Comparison of ENCODE assay signal across 25 cellular contexts in genomic region chr5:25701936-25702335, GRCh38.
DNase-seq lines count a peak whose midpoint lies in the region; ATAC-seq and TF ChIP-seq lines count a peak whose summit lies in the region.
"Had no signal": no experiment of that assay in that cellular context is flagged by ENCODE, and none has a peak within 500 bp of the region (broad histone marks: within the 10 kb centered on the region; RNA-seq: fewer than 3 reads in every experiment).

No MANE protein-coding gene starts in this region.

- H3K27me3 ChIP-seq in Karpas-422 (ENCODE audit: low read length), result no peaks in the 10 kb centered on the region
- H3K27me3 ChIP-seq in right lobe of liver, result no peaks in the 10 kb centered on the region
- H3K27me3 ChIP-seq: BE2C had no signal

- no peaks in the 10 kb centered on the region for H3K79me2 ChIP-seq in Karpas-422 (ENCODE audit: low read length)

- no peak overlapping the region for H3K9ac ChIP-seq in Karpas-422 (ENCODE audit: low read length)
- H3K9ac ChIP-seq: GM23248, KMS-11 had no signal

- peak in 3 of 4 donors; percentile 27 to 40 (median 33) for TF ChIP-seq CTCF in right lobe of liver (IDR thresholded peaks at IDR 0.05)

- H4K20me1 ChIP-seq in Karpas-422 (ENCODE audit: insufficient read depth, low read depth, low read length), result no peaks in the 10 kb centered on the region

- WGBS in right lobe of liver (ENCODE audit: insufficient coverage, low coverage, low lambda C conversion rate, missing lambda C conversion rate), result 32% methylated on average over 4 of the region's 4 CpGs

- peak; percentile 4 for DNase-seq in DMS153 (lab: John Stamatoyannopoulos, UW)
- DNase-seq in DMS153 treated with DMSO at 0.1 percent for 48 hours (lab: John Stamatoyannopoulos, UW; ENCODE audit: unreplicated experiment), result no peak
- DNase-seq in DMS53 (lab: John Stamatoyannopoulos, UW), result peak; percentile 44
- DNase-seq in Karpas-422, result no peak
- DNase-seq in right lobe of liver, result no peak
- no peak for DNase-seq in stimulated activated naive CD4-positive, alpha-beta T cell treated with Interleukin-2 at 50 U/mL for 16 hours (lab: John Stamatoyannopoulos, UW)
- no peak for DNase-seq in substantia nigra (lab: John Stamatoyannopoulos, UW)
- DNase-seq in NCI-H1694 (lab: John Stamatoyannopoulos, UW), result no peak
- DNase-seq: ACHN, BE2C, Calu3, GM23248, HCEC 1CT, NCI-H1105, NCI-H1436 treated with DMSO at 0.1 percent for 48 hours, NCI-H1930, NCI-H2171 treated with DMSO at 0.1 percent for 48 hours, NCI-H345, NCI-H510A treated with DMSO at 0.1 percent for 48 hours, NCI-H82, SHP77 treated with DMSO at 0.1 percent for 48 hours had no signal

- ATAC-seq in right lobe of liver, result peak; percentile 74 to 94 (median 78)
- ATAC-seq: Panc1 had no signal

- H3K4me2 ChIP-seq in Karpas-422 (ENCODE audit: low read depth, low read length, poor library complexity, severe bottlenecking), result no peak overlapping the region
- H3K4me2 ChIP-seq: KMS-11 had no signal

- H3K9me2 ChIP-seq in Karpas-422 (replicated peaks; ENCODE audit: insufficient read depth, low read length), result no peaks in the 10 kb centered on the region

- H3K36me3 ChIP-seq in Karpas-422 (ENCODE audit: insufficient read depth, low read length) (peaks cover 2% of the 10 kb centered on the region; the same call in 1 of the 2 replicates), right lobe of liver (no peaks in the 10 kb centered on the region)
- H3K36me3 ChIP-seq: BE2C had no signal

- H3K4me3 ChIP-seq in Karpas-422 (ENCODE audit: low read length) (no peak overlapping the region), right lobe of liver (no peak overlapping the region)
- H3K4me3 ChIP-seq: GM23248, SK-N-MC had no signal

- H2AFZ ChIP-seq in Karpas-422 (ENCODE audit: low read length), result peak overlapping the region; percentile 83
- H2AFZ ChIP-seq: GM23248 had no signal

- H3K27ac ChIP-seq in Karpas-422 (ENCODE audit: low read length) (no peak overlapping the region), right lobe of liver (no peak overlapping the region), substantia nigra (ENCODE audit: low read depth, low read length, poor library complexity, severe bottlenecking) (no peak overlapping the region)
- H3K27ac ChIP-seq: 22Rv1, GM23248, KMS-11, SK-N-MC had no signal

- intact Hi-C loops in right lobe of liver (cut with DNase I), result no loop called here

- H3K4me1 ChIP-seq in Karpas-422 (ENCODE audit: low read length), result peaks cover 7% of the 10 kb centered on the region
- H3K4me1 ChIP-seq in right lobe of liver, result no peaks in the 10 kb centered on the region

- H3K9me3 ChIP-seq in Karpas-422 (ENCODE audit: low read length), result peaks cover 8% of the 10 kb centered on the region; the same call in 1 of the 2 replicates
- no peaks in the 10 kb centered on the region for H3K9me3 ChIP-seq in right lobe of liver
- H3K9me3 ChIP-seq: BE2C had no signal

- no peak for TF ChIP-seq POLR2A in right lobe of liver (IDR thresholded peaks at IDR 0.05)

Comparison
In these comparisons a context has a peak if more than half of its experiments do, and no peak if none do; other contexts are left out.
1. DNase-seq: peak in DMS153 (single experiment) and DMS53 (single experiment); none in DMS153 treated with DMSO at 0.1 percent for 48 hours (single experiment), Karpas-422 (single experiment), right lobe of liver (0 of 3), stimulated activated naive CD4-positive, alpha-beta T cell treated with Interleukin-2 at 50 U/mL for 16 hours (single experiment), substantia nigra (0 of 49) and NCI-H1694 (single experiment).